Comparison of ENCODE assay signal across 22 cellular contexts in the genomic region with DNA sequence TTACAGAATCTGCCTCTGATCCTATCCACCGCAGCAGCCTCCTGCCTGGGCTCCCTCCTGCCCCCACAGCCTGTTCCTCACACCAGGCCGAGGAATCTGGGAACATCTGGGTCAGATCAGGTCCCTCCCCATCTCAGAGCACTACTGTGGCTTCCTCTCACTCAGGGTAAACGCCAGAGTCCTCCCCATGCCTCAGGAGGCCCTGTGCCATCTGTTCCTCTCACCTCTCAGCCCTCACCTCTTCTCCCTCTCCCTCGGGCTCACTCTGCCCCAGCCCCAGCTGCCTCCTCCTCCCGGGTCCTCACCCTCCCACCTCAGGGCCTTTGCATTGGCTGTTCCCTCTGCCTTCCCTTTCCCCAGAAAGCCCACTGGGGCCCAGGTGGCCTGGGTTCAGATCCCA. TPM values are rescaled to one million over a fixed set of nuclear protein-coding genes. Genes with fewer than 3 reads are reported as not detected.
A peak's percentile ranks its signal among the peaks of the same experiment; 100 is the strongest.
DNase-seq lines count a peak whose midpoint lies in the region; ATAC-seq and TF ChIP-seq lines count a peak whose summit lies in the region.
"Had no signal": no experiment of that assay in that cellular context is flagged by ENCODE, and none has a peak within 500 bp of the region (broad histone marks: within the 10 kb centered on the region; RNA-seq: fewer than 3 reads in every experiment).

No MANE protein-coding gene starts in this region.

- H3K36me3 Mint-ChIP-seq in activated CD4-positive, alpha-beta T cell treated with anti-CD3 and anti-CD28 coated beads for 36 hours (ENCODE audit: low read depth) = peaks cover 5% of the 10 kb centered on the region
- peaks cover 6% of the 10 kb centered on the region for H3K36me3 Mint-ChIP-seq in activated CD4-positive, alpha-beta T cell treated with anti-CD3 and anti-CD28 coated beads, Interleukin-2, amount 10 ng/mL, durations not matched to agents 7 days and 5 days (ENCODE audit: low read depth)
- H3K36me3 Mint-ChIP-seq in T-helper 17 cell (ENCODE audit: low read depth) = peaks cover 2% of the 10 kb centered on the region
- H3K36me3 Mint-ChIP-seq in naive thymus-derived CD8-positive, alpha-beta T cell = peaks cover 6 to 72% (median 15%) of the 10 kb centered on the region in 3 donors
- H3K36me3 Mint-ChIP-seq: brain had no signal

- in situ Hi-C loops in GM13976 (cut with MboI; ENCODE audit: low sequenced_read_pairs, unreplicated experiment) = no loop called here

- peak overlapping the region; percentile 43 for H3K27ac Mint-ChIP-seq in activated CD4-positive, alpha-beta T cell treated with anti-CD3 and anti-CD28 coated beads for 36 hours
- no peak overlapping the region for H3K27ac Mint-ChIP-seq in activated CD4-positive, alpha-beta T cell treated with anti-CD3 and anti-CD28 coated beads, Interleukin-2, amount 10 ng/mL, durations not matched to agents 7 days and 5 days
- H3K27ac Mint-ChIP-seq in T-helper 17 cell = peak overlapping the region; percentile 83
- H3K27ac Mint-ChIP-seq in naive thymus-derived CD8-positive, alpha-beta T cell = peak overlapping the region in 6 of 10 donors; percentile 16 to 90 (median 60)
- H3K27ac Mint-ChIP-seq: activated CD8-positive, alpha-beta T cell treated with anti-CD3 and anti-CD28 coated beads, Interleukin-2, amount 10 ng/mL, durations not matched to agents 7 days and 5 days; brain; T-helper 1 cell treated with Interleukin-12 subunit alpha and Interleukin-12 subunit beta and Interleukin-4 antibody, amounts not matched to agents 30 μg/mL and 1 μg/mL, for 36 hours had no signal

- H3K4me3 Mint-ChIP-seq in activated CD4-positive, alpha-beta T cell treated with anti-CD3 and anti-CD28 coated beads for 36 hours = no peak overlapping the region
- no peak overlapping the region for H3K4me3 Mint-ChIP-seq in activated CD4-positive, alpha-beta T cell treated with anti-CD3 and anti-CD28 coated beads, Interleukin-2, amount 10 ng/mL, durations not matched to agents 7 days and 5 days
- H3K4me3 Mint-ChIP-seq in T-helper 17 cell = no peak overlapping the region
- H3K4me3 Mint-ChIP-seq in naive thymus-derived CD8-positive, alpha-beta T cell = no peak overlapping the region
- H3K4me3 Mint-ChIP-seq: activated CD8-positive, alpha-beta T cell treated with anti-CD3 and anti-CD28 coated beads, Interleukin-2, amount 10 ng/mL, durations not matched to agents 7 days and 5 days; brain; T-helper 1 cell treated with Interleukin-12 subunit alpha and Interleukin-12 subunit beta and Interleukin-4 antibody, amounts not matched to agents 30 μg/mL and 1 μg/mL, for 36 hours had no signal

- H3K9me3 ChIP-seq in T-helper 17 cell (ENCODE audit: control insufficient read depth, low read length, poor library complexity, severe bottlenecking) = no peaks in the 10 kb centered on the region
- H3K9me3 ChIP-seq: MG63, SK-N-SH had no signal

- intact Hi-C loops in activated CD4-positive, alpha-beta T cell treated with anti-CD3 and anti-CD28 coated beads for 36 hours (cut with DNase I, micrococcal nuclease) = no loop called here

- ATAC-seq in activated CD4-positive, alpha-beta T cell treated with anti-CD3 and anti-CD28 coated beads for 36 hours = no peak
- ATAC-seq in T-helper 17 cell (no peak), GM21515 (IDR thresholded peaks at IDR 0.05; ENCODE audit: unreplicated experiment) (no peak)
- no peak for ATAC-seq in naive thymus-derived CD8-positive, alpha-beta T cell
- ATAC-seq: activated CD4-positive, CD25-positive, alpha-beta regulatory T cell treated with anti-CD3 and anti-CD28 coated beads, Interleukin-2, amount 50 U/mL, for 24 hours; activated CD8-positive, alpha-beta T cell treated with anti-CD3 and anti-CD28 coated beads, Interleukin-2, amount 10 ng/mL, durations not matched to agents 7 days and 5 days had no signal

- POLR2A ChIA-PET in activated CD4-positive, alpha-beta T cell treated with anti-CD3 and anti-CD28 coated beads for 36 hours (lab: Charles Lee) = no interaction called here
- POLR2A ChIA-PET in activated CD4-positive, alpha-beta T cell treated with anti-CD3 and anti-CD28 coated beads, Interleukin-2, amount 10 ng/mL, durations not matched to agents 7 days and 5 days (lab: Charles Lee) = no interaction called here
- POLR2A ChIA-PET in naive thymus-derived CD8-positive, alpha-beta T cell (lab: Charles Lee) = interaction anchor here (1.2 to 3.4 kb wide), 2 partner anchors 11 to 54 kb away, joined by 6 to 19 read pairs; partner anchors contain the start of gene PSMC4

- peaks cover 4% of the 10 kb centered on the region for H3K4me1 Mint-ChIP-seq in activated CD4-positive, alpha-beta T cell treated with anti-CD3 and anti-CD28 coated beads for 36 hours
- H3K4me1 Mint-ChIP-seq in activated CD4-positive, alpha-beta T cell treated with anti-CD3 and anti-CD28 coated beads, Interleukin-2, amount 10 ng/mL, durations not matched to agents 7 days and 5 days = peaks cover 2% of the 10 kb centered on the region
- H3K4me1 Mint-ChIP-seq in T-helper 17 cell = peaks cover 11% of the 10 kb centered on the region
- H3K4me1 Mint-ChIP-seq in naive thymus-derived CD8-positive, alpha-beta T cell = peaks cover 8 to 36% (median 26%) of the 10 kb centered on the region in 4 donors
- H3K4me1 Mint-ChIP-seq: brain had no signal

- no peak for DNase-seq in activated CD4-positive, alpha-beta T cell treated with anti-CD3 and anti-CD28 coated beads for 36 hours
- DNase-seq in activated CD4-positive, alpha-beta T cell treated with anti-CD3 and anti-CD28 coated beads, Interleukin-2, amount 10 ng/mL, durations not matched to agents 7 days and 5 days = no peak
- peak; percentile 38 for DNase-seq in GM13976 (ENCODE audit: low spot score)
- no peak for DNase-seq in T-helper 17 cell
- DNase-seq in naive thymus-derived CD8-positive, alpha-beta T cell = no peak
- DNase-seq in kidney glomerular epithelial cell (lab: John Stamatoyannopoulos, UW) = no peak
- no peak for DNase-seq in NCI-H82 (lab: John Stamatoyannopoulos, UW)
- DNase-seq: activated CD8-positive, alpha-beta T cell treated with anti-CD3 and anti-CD28 coated beads, Interleukin-2, amount 10 ng/mL, durations not matched to agents 7 days and 5 days; activated gamma-delta T cell; AML-193; CD4-positive, alpha-beta memory T cell; effector CD8-positive, alpha-beta T cell; mammary epithelial cell; MG63; NCI-H2081; NCI-H446 treated with DMSO at 0.1 percent for 48 hours; SK-N-SH had no signal

- no peaks in the 10 kb centered on the region for H3K27me3 Mint-ChIP-seq in activated CD4-positive, alpha-beta T cell treated with anti-CD3 and anti-CD28 coated beads for 36 hours
- H3K27me3 Mint-ChIP-seq in activated CD4-positive, alpha-beta T cell treated with anti-CD3 and anti-CD28 coated beads, Interleukin-2, amount 10 ng/mL, durations not matched to agents 7 days and 5 days = no peaks in the 10 kb centered on the region
- no peaks in the 10 kb centered on the region for H3K27me3 Mint-ChIP-seq in T-helper 17 cell
- H3K27me3 Mint-ChIP-seq in naive thymus-derived CD8-positive, alpha-beta T cell = no peaks in the 10 kb centered on the region
- H3K27me3 Mint-ChIP-seq: CD4-positive, alpha-beta memory T cell had no signal

- no peak for TF ChIP-seq CTCF in GM13976 (IDR thresholded peaks at IDR 0.05; ENCODE audit: borderline replicate concordance, control extremely low read depth, extremely low read depth, insufficient read depth, missing control alignments)

- CTCF ChIA-PET in activated CD4-positive, alpha-beta T cell treated with anti-CD3 and anti-CD28 coated beads for 36 hours (lab: Charles Lee) = interaction anchor here (1.3 kb wide), 1 partner anchor 21 kb away, joined by 3 read pairs; no protein-coding TSS in a partner anchor
- CTCF ChIA-PET in activated CD4-positive, alpha-beta T cell treated with anti-CD3 and anti-CD28 coated beads, Interleukin-2, amount 10 ng/mL, durations not matched to agents 7 days and 5 days (lab: Charles Lee) = no interaction called here

- no peaks in the 10 kb centered on the region for H3K9me3 Mint-ChIP-seq in activated CD4-positive, alpha-beta T cell treated with anti-CD3 and anti-CD28 coated beads for 36 hours (ENCODE audit: low read depth)
- H3K9me3 Mint-ChIP-seq in activated CD4-positive, alpha-beta T cell treated with anti-CD3 and anti-CD28 coated beads, Interleukin-2, amount 10 ng/mL, durations not matched to agents 7 days and 5 days = peaks cover 7% of the 10 kb centered on the region
- H3K9me3 Mint-ChIP-seq in naive thymus-derived CD8-positive, alpha-beta T cell = no peaks in the 10 kb centered on the region
- H3K9me3 Mint-ChIP-seq: brain; CD4-positive, alpha-beta memory T cell; T-helper 1 cell treated with Interleukin-12 subunit alpha and Interleukin-12 subunit beta and Interleukin-4 antibody, amounts not matched to agents 30 μg/mL and 1 μg/mL, for 36 hours had no signal

RNA-seq across cellular contexts. Expression of gene FCGBP, which starts 18.2 kb away (rescaled TPM):
- 1 to 10 TPM; 4.9 TPM for total RNA-seq in activated CD4-positive, alpha-beta T cell treated with anti-CD3 and anti-CD28 coated beads for 36 hours
- 1 to 10 TPM; 7.1 TPM for total RNA-seq in activated CD4-positive, alpha-beta T cell treated with anti-CD3 and anti-CD28 coated beads, Interleukin-2, amount 10 ng/mL, durations not matched to agents 7 days and 5 days
- total RNA-seq in T-helper 17 cell = 10 to 100 TPM in 1 of 2 donors, 1 to 10 TPM in 1; 9.1 to 10.1 TPM
- 100 to 1,000 TPM; 223 to 230 TPM for total RNA-seq in naive thymus-derived CD8-positive, alpha-beta T cell
- polyA plus RNA-seq in naive thymus-derived CD8-positive, alpha-beta T cell = 10 to 100 TPM in 1 of 3 donors, 1 to 10 TPM in 2; 2.7 to 11.6 (median 3.1) TPM
- total RNA-seq: A172 had no signal

RNA-seq across cellular contexts. Expression of gene PSMC4, which starts 54.7 kb away (rescaled TPM):
- total RNA-seq in activated CD4-positive, alpha-beta T cell treated with anti-CD3 and anti-CD28 coated beads for 36 hours = 100 to 1,000 TPM; 114 to 140 TPM
- 100 to 1,000 TPM; 108 to 122 TPM for total RNA-seq in activated CD4-positive, alpha-beta T cell treated with anti-CD3 and anti-CD28 coated beads, Interleukin-2, amount 10 ng/mL, durations not matched to agents 7 days and 5 days
- 10 to 100 TPM; 82.2 to 87.5 TPM for total RNA-seq in T-helper 17 cell
- total RNA-seq in naive thymus-derived CD8-positive, alpha-beta T cell = 10 to 100 TPM; 38.7 to 44.3 TPM
- polyA plus RNA-seq in naive thymus-derived CD8-positive, alpha-beta T cell = 10 to 100 TPM; 71.3 to 80.4 (median 72.8) TPM

Comparison
In these comparisons a context has a peak if more than half of its experiments do, and no peak if none do; other contexts are left out.
1. RNA of gene FCGBP, which starts 18.2 kb away (total RNA-seq): 223 to 230 TPM in naive thymus-derived CD8-positive, alpha-beta T cell; 9.1 to 10.1 TPM in T-helper 17 cell, 7.1 TPM in activated CD4-positive, alpha-beta T cell treated with anti-CD3 and anti-CD28 coated beads, Interleukin-2, amount 10 ng/mL, durations not matched to agents 7 days and 5 days and 4.9 TPM in activated CD4-positive, alpha-beta T cell treated with anti-CD3 and anti-CD28 coated beads for 36 hours; every median in the first group is over 10 times any median in the second.